9 cellular contexts compared by ENCODE assay signal in genomic region chr1:226549094-226549936, GRCh38. TPM values are rescaled to one million over a fixed set of nuclear protein-coding genes. Genes with fewer than 3 reads are reported as not detected.
DNase-seq lines count a peak whose midpoint lies in the region; ATAC-seq and TF ChIP-seq lines count a peak whose summit lies in the region.
"Had no signal": no experiment of that assay in that cellular context is flagged by ENCODE, and none has a peak within 500 bp of the region (broad histone marks: within the 10 kb centered on the region; RNA-seq: fewer than 3 reads in every experiment).

No MANE protein-coding gene starts in this region.

- H3K4me1 Mint-ChIP-seq in activated CD4-positive, alpha-beta T cell treated with anti-CD3 and anti-CD28 coated beads for 36 hours, result peaks cover 14% of the 10 kb centered on the region
- peaks cover 13% of the 10 kb centered on the region for H3K4me1 Mint-ChIP-seq in activated CD8-positive, alpha-beta T cell treated with anti-CD3 and anti-CD28 coated beads for 36 hours (ENCODE audit: low read depth)

- 3% methylated on average over 44 of the region's 73 CpGs for WGBS in hepatocyte (ENCODE audit: low lambda C conversion rate, missing lambda C conversion rate)
- WGBS in spleen, 5 donors, result 0 to 2% (median 1%) methylated on average over 32 to 73 of the region's 73 CpGs

- CTCF ChIA-PET in activated CD4-positive, alpha-beta T cell treated with anti-CD3 and anti-CD28 coated beads for 36 hours (lab: Charles Lee), result interaction anchor here (0.9 to 1.3 kb wide), 4 partner anchors 8 to 132 kb away, joined by 3 read pairs; no protein-coding TSS in a partner anchor
- CTCF ChIA-PET in activated CD8-positive, alpha-beta T cell treated with anti-CD3 and anti-CD28 coated beads for 36 hours (lab: Charles Lee), result interaction anchor here (0.8 to 4.9 kb wide), 12 partner anchors 16 to 428 kb away, joined by 3 to 23 read pairs (median 5); partner anchors contain the start of gene PARP1

- H3K9me3 Mint-ChIP-seq in activated CD4-positive, alpha-beta T cell treated with anti-CD3 and anti-CD28 coated beads for 36 hours (ENCODE audit: low read depth), result no peaks in the 10 kb centered on the region
- no peaks in the 10 kb centered on the region for H3K9me3 Mint-ChIP-seq in activated CD8-positive, alpha-beta T cell treated with anti-CD3 and anti-CD28 coated beads for 36 hours

- peak overlapping the region; percentile 98 for H3K4me2 ChIP-seq in hepatocyte

- ATAC-seq in activated CD4-positive, alpha-beta T cell treated with anti-CD3 and anti-CD28 coated beads for 36 hours, result peak; percentile 23
- peak; percentile 12 for ATAC-seq in activated CD8-positive, alpha-beta T cell treated with anti-CD3 and anti-CD28 coated beads for 36 hours
- ATAC-seq in HG03460 (IDR thresholded peaks at IDR 0.05; ENCODE audit: unreplicated experiment), result no peak
- ATAC-seq in HG03565 (IDR thresholded peaks at IDR 0.05; ENCODE audit: unreplicated experiment), result no peak

- peaks cover 46% of the 10 kb centered on the region for H3K27me3 ChIP-seq in hepatocyte
- peaks cover 0 to 68% (median 30%) of the 10 kb centered on the region in 7 donors for H3K27me3 ChIP-seq in spleen (replicated peaks in 1 of 7)

- H3K36me3 ChIP-seq in hepatocyte (replicated peaks; ENCODE audit: insufficient read depth, low read depth) (no peaks in the 10 kb centered on the region), spleen (no peaks in the 10 kb centered on the region)

- H3K9me3 ChIP-seq in hepatocyte (ENCODE audit: low read depth) (no peaks in the 10 kb centered on the region), spleen (no peaks in the 10 kb centered on the region)

- no peak overlapping the region for H3K27ac Mint-ChIP-seq in activated CD4-positive, alpha-beta T cell treated with anti-CD3 and anti-CD28 coated beads for 36 hours
- H3K27ac Mint-ChIP-seq in activated CD8-positive, alpha-beta T cell treated with anti-CD3 and anti-CD28 coated beads for 36 hours, result no peak overlapping the region

- no peaks in the 10 kb centered on the region for H3K79me2 ChIP-seq in hepatocyte

- POLR2A ChIA-PET in activated CD4-positive, alpha-beta T cell treated with anti-CD3 and anti-CD28 coated beads for 36 hours (lab: Charles Lee), result no interaction called here
- POLR2A ChIA-PET in activated CD8-positive, alpha-beta T cell treated with anti-CD3 and anti-CD28 coated beads for 36 hours (lab: Charles Lee), result no interaction called here

- no peaks in the 10 kb centered on the region for H3K9me2 ChIP-seq in hepatocyte (replicated peaks; ENCODE audit: insufficient read depth)

- peaks cover 45% of the 10 kb centered on the region for H3K27me3 Mint-ChIP-seq in activated CD4-positive, alpha-beta T cell treated with anti-CD3 and anti-CD28 coated beads for 36 hours
- H3K27me3 Mint-ChIP-seq in activated CD8-positive, alpha-beta T cell treated with anti-CD3 and anti-CD28 coated beads for 36 hours, result peaks cover 49% of the 10 kb centered on the region

- TF ChIP-seq CTCF in activated CD8-positive, alpha-beta T cell treated with anti-CD3 and anti-CD28 coated beads for 36 hours (IDR thresholded peaks at IDR 0.05), result no peak
- TF ChIP-seq CTCF in hepatocyte (IDR thresholded peaks at IDR 0.05; ENCODE audit: poor library complexity), result no peak
- no peak for TF ChIP-seq CTCF in spleen (IDR thresholded peaks at IDR 0.05 in 8 of 11, conservative IDR thresholded peaks at IDR 0.05 in 3 of 11)

- H4K20me1 ChIP-seq in hepatocyte (ENCODE audit: insufficient read depth, poor library complexity, severe bottlenecking), result no peaks in the 10 kb centered on the region

- no peak for TF ChIP-seq POLR2A in spleen (IDR thresholded peaks at IDR 0.05)

- peak; percentile 22 for DNase-seq in activated CD4-positive, alpha-beta T cell treated with anti-CD3 and anti-CD28 coated beads for 36 hours
- no peak for DNase-seq in activated CD4-positive, alpha-beta T cell treated with anti-CD3 and anti-CD28 coated beads, Interleukin-2, amount 50 U/mL, for 1 hour
- peak; percentile 20 for DNase-seq in activated CD8-positive, alpha-beta T cell treated with anti-CD3 and anti-CD28 coated beads for 36 hours
- DNase-seq in hepatocyte (ENCODE audit: low spot score), result peak; percentile 12
- no peak for DNase-seq in spleen
- DNase-seq in LoVo (ENCODE audit: low spot score), result no peak

- no peaks in the 10 kb centered on the region for H3K36me3 Mint-ChIP-seq in activated CD4-positive, alpha-beta T cell treated with anti-CD3 and anti-CD28 coated beads for 36 hours (ENCODE audit: low read depth)
- H3K36me3 Mint-ChIP-seq in activated CD8-positive, alpha-beta T cell treated with anti-CD3 and anti-CD28 coated beads for 36 hours (ENCODE audit: low read depth), result no peaks in the 10 kb centered on the region

- H2AFZ ChIP-seq in hepatocyte, result peak overlapping the region; percentile 48

- peaks cover 23% of the 10 kb centered on the region for H3K4me1 ChIP-seq in hepatocyte (ENCODE audit: insufficient read depth)
- H3K4me1 ChIP-seq in spleen, result peaks cover 14 to 42% (median 34%) of the 10 kb centered on the region in 6 donors

- H3K4me3 ChIP-seq in hepatocyte (peak overlapping the region; percentile 29), spleen (peak overlapping the region; percentile 8 to 75 (median 49))

- peak overlapping the region; percentile 56 for H3K4me3 Mint-ChIP-seq in activated CD4-positive, alpha-beta T cell treated with anti-CD3 and anti-CD28 coated beads for 36 hours
- H3K4me3 Mint-ChIP-seq in activated CD8-positive, alpha-beta T cell treated with anti-CD3 and anti-CD28 coated beads for 36 hours, result peak overlapping the region; percentile 49

- H3K27ac ChIP-seq in hepatocyte (no peak overlapping the region), spleen (no peak overlapping the region)

- intact Hi-C loops in activated CD4-positive, alpha-beta T cell treated with anti-CD3 and anti-CD28 coated beads for 36 hours (cut with DNase I, micrococcal nuclease), result loop anchor here in 1 of 2 experiments (5.0 to 10.0 kb wide), 4 partner anchors 278 to 888 kb away; partner anchors contain the start of gene CDC42BPA
- intact Hi-C loops in activated CD8-positive, alpha-beta T cell treated with anti-CD3 and anti-CD28 coated beads for 36 hours (cut with micrococcal nuclease), result loop anchor here (5.0 to 10.0 kb wide), 2 partner anchors 58 to 125 kb away; no protein-coding TSS in a partner anchor
- intact Hi-C loops in spleen (cut with DNase I; ENCODE audit: low total_unique reads), result no loop called here

RNA-seq across cellular contexts. Expression of gene STUM, which starts 0.8 kb away (rescaled TPM):
- total RNA-seq in activated CD4-positive, alpha-beta T cell treated with anti-CD3 and anti-CD28 coated beads for 36 hours, result not detected
- total RNA-seq in activated CD8-positive, alpha-beta T cell treated with anti-CD3 and anti-CD28 coated beads for 36 hours, result not detected
- 0.07 and 0.16 TPM in 2 replicates for total RNA-seq in hepatocyte
- polyA plus RNA-seq in hepatocyte, result 0.06 TPM in 1 of 2 replicates, not detected in the other
- total RNA-seq in spleen, result 1 to 10 TPM in 1 of 7 donors, under 1 TPM in 6; 0.22 to 2.8 (median 0.51) TPM
- polyA plus RNA-seq in spleen, result under 1 TPM; 0.11 to 0.53 (median 0.45) TPM
- total RNA-seq: T-helper 2 cell treated with Interferon-gamma antibody and Interleukin-4, amounts not matched to agents 100 ng/mL and 5 ng/mL, for 36 hours had no signal

Comparison
In these comparisons a context has a peak if more than half of its experiments do, and no peak if none do; other contexts are left out.
1. DNase-seq: peak in activated CD4-positive, alpha-beta T cell treated with anti-CD3 and anti-CD28 coated beads for 36 hours (single experiment), activated CD8-positive, alpha-beta T cell treated with anti-CD3 and anti-CD28 coated beads for 36 hours (single experiment) and hepatocyte (single experiment); none in activated CD4-positive, alpha-beta T cell treated with anti-CD3 and anti-CD28 coated beads, Interleukin-2, amount 50 U/mL, for 1 hour (single experiment), spleen (single experiment) and LoVo (single experiment).
2. ATAC-seq: peak in activated CD4-positive, alpha-beta T cell treated with anti-CD3 and anti-CD28 coated beads for 36 hours (single experiment) and activated CD8-positive, alpha-beta T cell treated with anti-CD3 and anti-CD28 coated beads for 36 hours (single experiment); none in HG03460 (single experiment) and HG03565 (single experiment).